6 cellular contexts compared by ENCODE assay signal in genomic region chr19:17337675-17338439, GRCh38. TPM values are rescaled to one million over a fixed set of nuclear protein-coding genes. Genes with fewer than 3 reads are reported as not detected.
DNase-seq lines count a peak whose midpoint lies in the region; ATAC-seq, FAIRE-seq and TF ChIP-seq lines count a peak whose summit lies in the region.

No MANE protein-coding gene starts in this region.

- H3K4me3 ChIP-seq in AG04450 (ENCODE audit: low read depth, low read length) (peak overlapping the region; percentile 93), ascending aorta (peak overlapping the region; percentile 84 to 91)
- H3K4me3 ChIP-seq in naive thymus-derived CD4-positive, alpha-beta T cell (ENCODE audit: low read length) = peak overlapping the region; percentile 76

- no peak overlapping the region for H3K27ac ChIP-seq in AG04450 (ENCODE audit: low read depth, low read length)
- peak overlapping the region in 1 of 2 donors; percentile 16 for H3K27ac ChIP-seq in ascending aorta
- H3K27ac ChIP-seq in naive thymus-derived CD4-positive, alpha-beta T cell (ENCODE audit: low read depth, low read length) = peak overlapping the region; percentile 79

- no peaks in the 10 kb centered on the region for H3K27me3 Mint-ChIP-seq in naive thymus-derived CD4-positive, alpha-beta T cell

- intact Hi-C loops in ascending aorta (cut with DNase I) = loop anchor here (1.0 to 2.0 kb wide), 3 partner anchors 53 to 131 kb away; partner anchors contain the start of gene BABAM1
- intact Hi-C loops in naive thymus-derived CD4-positive, alpha-beta T cell (cut with micrococcal nuclease) = loop anchor here (1.0 to 5.0 kb wide), 13 partner anchors 10 to 263 kb away; partner anchors contain the start of genes BABAM1 (in 2 of the 2), DDA1 (in 2 of the 2), HAUS8 (in 2 of the 2) and MYO9B (in 2 of the 2)

- no peak for DNase-seq in AG04450 (ENCODE audit: low read depth, low spot score)
- no peak for DNase-seq in HTR-8/SVneo (ENCODE audit: insufficient read length, low spot score)
- no peak for DNase-seq in ascending aorta (ENCODE audit: low spot score in 2 of 2)
- peak in 1 of 9 donors; percentile 59 for DNase-seq in naive thymus-derived CD4-positive, alpha-beta T cell

- FAIRE-seq in HTR-8/SVneo (lab: Jason Lieb, UNC) = peak; percentile 48

- H3K4me3 Mint-ChIP-seq in naive thymus-derived CD4-positive, alpha-beta T cell = peak overlapping the region; percentile 86 to 96 (median 92)

- TF ChIP-seq CTCF in AG04450 (IDR thresholded peaks at IDR 0.05; ENCODE audit: low read depth, low read length) (no peak), ascending aorta (IDR thresholded peaks at IDR 0.05) (no peak)

- POLR2A ChIA-PET in AG04450 (lab: Yijun Ruan, JAX) = no interaction called here
- POLR2A ChIA-PET in naive thymus-derived CD4-positive, alpha-beta T cell (lab: Charles Lee) = interaction anchor here (0.5 to 6.3 kb wide), 4 partner anchors 24 to 52 kb away, joined by 3 to 56 read pairs (median 4); partner anchors contain the start of genes DDA1 and MRPL34

- H3K27me3 ChIP-seq in AG04450 (ENCODE audit: control insufficient read depth, insufficient read depth, low read length) = no peaks in the 10 kb centered on the region
- H3K27me3 ChIP-seq in ascending aorta = no peaks in the 10 kb centered on the region
- no peaks in the 10 kb centered on the region for H3K27me3 ChIP-seq in naive thymus-derived CD4-positive, alpha-beta T cell (ENCODE audit: control insufficient read depth in 2 of 2, insufficient read depth in 2 of 2, low read length in 2 of 2)

- no peak for ATAC-seq in naive thymus-derived CD4-positive, alpha-beta T cell
- ATAC-seq in HG02885 (IDR thresholded peaks at IDR 0.05; ENCODE audit: poor library complexity, unreplicated experiment) (no peak), HG03442 (IDR thresholded peaks at IDR 0.05; ENCODE audit: unreplicated experiment) (no peak)

- peaks cover 0 to under 1% (median 0%) of the 10 kb centered on the region in 11 donors for H3K9me3 Mint-ChIP-seq in naive thymus-derived CD4-positive, alpha-beta T cell

- CTCF ChIA-PET in AG04450 (lab: Charles Lee) = no interaction called here
- CTCF ChIA-PET in naive thymus-derived CD4-positive, alpha-beta T cell (lab: Charles Lee) = no interaction called here

- H3K4me1 ChIP-seq in ascending aorta = peaks cover 15 to 23% of the 10 kb centered on the region in 2 donors
- H3K4me1 ChIP-seq in naive thymus-derived CD4-positive, alpha-beta T cell (ENCODE audit: control insufficient read depth in 2 of 2, insufficient read depth in 2 of 2, low read length in 2 of 2) = peaks cover 16 to 22% of the 10 kb centered on the region in 2 donors

- peaks cover 0 to 5% (median 0%) of the 10 kb centered on the region in 5 donors for H3K36me3 Mint-ChIP-seq in naive thymus-derived CD4-positive, alpha-beta T cell

- peak overlapping the region; percentile 78 to 95 (median 93) for H3K27ac Mint-ChIP-seq in naive thymus-derived CD4-positive, alpha-beta T cell

- H3K4me1 Mint-ChIP-seq in naive thymus-derived CD4-positive, alpha-beta T cell = peaks cover 19 to 50% (median 23%) of the 10 kb centered on the region in 7 donors

- H3K36me3 ChIP-seq in ascending aorta = peaks cover 5% of the 10 kb centered on the region in 2 donors
- H3K36me3 ChIP-seq in naive thymus-derived CD4-positive, alpha-beta T cell (ENCODE audit: control insufficient read depth in 2 of 3, insufficient read depth in 3 of 3, low read length in 3 of 3) = peaks cover 0 to 11% (median 0%) of the 10 kb centered on the region in 3 experiments

- peaks cover 5% of the 10 kb centered on the region; the same call in 1 of the 2 replicates for H3K9me3 ChIP-seq in AG04450 (ENCODE audit: control insufficient read depth, insufficient read depth, low read length)
- no peaks in the 10 kb centered on the region for H3K9me3 ChIP-seq in ascending aorta
- H3K9me3 ChIP-seq in naive thymus-derived CD4-positive, alpha-beta T cell (ENCODE audit: control insufficient read depth in 2 of 3, low read length in 3 of 3) = no peaks in the 10 kb centered on the region

RNA-seq across cellular contexts. Expression of gene GTPBP3, which starts 0.5 kb away (rescaled TPM):
- 4.7 TPM in 2 replicates for polyA plus RNA-seq in AG04450 (2011; rRNA removed)
- 2.5 and 3.6 TPM in 2 replicates for polyA minus RNA-seq in AG04450 (2011; rRNA and poly(A)+ RNA removed)
- total RNA-seq in ascending aorta = 256 TPM
- total RNA-seq in naive thymus-derived CD4-positive, alpha-beta T cell = 10 to 100 TPM; 29.6 to 59.8 (median 40.4) TPM
- 10 to 100 TPM in 1 of 2 donors, 1 to 10 TPM in 1; 5.1 to 15.9 TPM for polyA plus RNA-seq in naive thymus-derived CD4-positive, alpha-beta T cell

RNA-seq across cellular contexts. Expression of gene ANO8, which starts 3.2 kb away (rescaled TPM):
- 1.8 and 2.0 TPM in 2 replicates for polyA plus RNA-seq in AG04450 (2011; rRNA removed)
- 2.2 and 2.5 TPM in 2 replicates for polyA minus RNA-seq in AG04450 (2011; rRNA and poly(A)+ RNA removed)
- 34.8 TPM for total RNA-seq in ascending aorta
- 10 to 100 TPM; 12.9 to 22.3 (median 16.9) TPM for total RNA-seq in naive thymus-derived CD4-positive, alpha-beta T cell
- under 1 TPM; 0.26 to 0.30 TPM for polyA plus RNA-seq in naive thymus-derived CD4-positive, alpha-beta T cell

RNA-seq across cellular contexts. Expression of gene DDA1, which starts 28.5 kb away (rescaled TPM):
- 38.7 and 40.7 TPM in 2 replicates for polyA plus RNA-seq in AG04450 (2011; rRNA removed)
- 18.2 and 27.8 TPM in 2 replicates for polyA minus RNA-seq in AG04450 (2011; rRNA and poly(A)+ RNA removed)
- total RNA-seq in ascending aorta = 15.8 TPM
- total RNA-seq in naive thymus-derived CD4-positive, alpha-beta T cell = 10 to 100 TPM; 31.6 to 41.9 (median 39.5) TPM
- polyA plus RNA-seq in naive thymus-derived CD4-positive, alpha-beta T cell = 10 to 100 TPM; 19.7 to 30.9 TPM

RNA-seq across cellular contexts. Expression of gene MRPL34, which starts 32.2 kb away (rescaled TPM):
- 23.2 and 24.3 TPM in 2 replicates for polyA plus RNA-seq in AG04450 (2011; rRNA removed)
- polyA minus RNA-seq in AG04450 (2011; rRNA and poly(A)+ RNA removed) = 6.3 and 8.6 TPM in 2 replicates
- total RNA-seq in ascending aorta = 98.9 TPM
- 10 to 100 TPM; 37.0 to 76.0 (median 73.3) TPM for total RNA-seq in naive thymus-derived CD4-positive, alpha-beta T cell
- polyA plus RNA-seq in naive thymus-derived CD4-positive, alpha-beta T cell = 100 to 1,000 TPM; 203 to 217 TPM

RNA-seq across cellular contexts. Expression of gene ABHD8, which starts 34.6 kb away (rescaled TPM):
- polyA plus RNA-seq in AG04450 (2011; rRNA removed) = 6.1 and 8.6 TPM in 2 replicates
- polyA minus RNA-seq in AG04450 (2011; rRNA and poly(A)+ RNA removed) = 5.2 and 6.4 TPM in 2 replicates
- total RNA-seq in ascending aorta = 32.2 TPM
- 10 to 100 TPM in 2 of 5 experiments, 1 to 10 TPM in 3; 7.0 to 12.3 (median 9.5) TPM for total RNA-seq in naive thymus-derived CD4-positive, alpha-beta T cell
- polyA plus RNA-seq in naive thymus-derived CD4-positive, alpha-beta T cell = 10 to 100 TPM in 1 of 2 donors, 1 to 10 TPM in 1; 7.5 to 12.4 TPM
